22 cellular contexts compared by ENCODE assay signal in genomic region chr7:137439829-137440433, GRCh38.
DNase-seq lines count a peak whose midpoint lies in the region; ATAC-seq and TF ChIP-seq lines count a peak whose summit lies in the region.
"Had no signal": no experiment of that assay in that cellular context is flagged by ENCODE, and none has a peak within 500 bp of the region (broad histone marks: within the 10 kb centered on the region; RNA-seq: fewer than 3 reads in every experiment).

No MANE protein-coding gene starts in this region.

- no peak overlapping the region for H2BK120ac ChIP-seq in IMR-90 (ENCODE audit: low read depth, low read length)

- peak overlapping the region; percentile 69 for H3K23ac ChIP-seq in IMR-90 (ENCODE audit: low read depth, low read length)

- no TSS peak for BruUV-seq in IMR-90 (replicated peaks; lab: Mats Ljungman, UMichigan)

- CTCF ChIA-PET in IMR-90 (lab: Yijun Ruan, JAX) = no interaction called here

- H4K5ac ChIP-seq in IMR-90 (ENCODE audit: low read depth, low read length) = no peak overlapping the region

- no peak overlapping the region for H3K4me3 ChIP-seq in BE2C (ENCODE audit: low read depth, low read length)
- no peak overlapping the region for H3K4me3 ChIP-seq in IMR-90 (ENCODE audit: insufficient read depth, low read depth, low read length)
- H3K4me3 ChIP-seq in endodermal cell (ENCODE audit: low read length) = no peak overlapping the region
- no peak overlapping the region for H3K4me3 ChIP-seq in body of pancreas
- H3K4me3 ChIP-seq: mucosa of descending colon, skin epidermis, thoracic aorta, vagina had no signal

- H3K9ac ChIP-seq in IMR-90 (ENCODE audit: low read depth, low read length) = no peak overlapping the region
- H3K9ac ChIP-seq in endodermal cell (ENCODE audit: extremely low read depth, low read length, poor library complexity, severe bottlenecking) = no peak overlapping the region

- no peak overlapping the region for H3K4me2 ChIP-seq in IMR-90 (ENCODE audit: low read depth, low read length)

- H3K27ac ChIP-seq in IMR-90 (ENCODE audit: insufficient read depth, low read length) (no peak overlapping the region), endodermal cell (ENCODE audit: low read depth, low read length) (peak overlapping the region; percentile 51), body of pancreas (no peak overlapping the region)
- H3K27ac ChIP-seq: skin epidermis, thoracic aorta, vagina had no signal

- H2BK15ac ChIP-seq in IMR-90 (ENCODE audit: low read depth, low read length) = no peak overlapping the region

- H3K36me3 Mint-ChIP-seq in endodermal cell (ENCODE audit: low read depth) = no peaks in the 10 kb centered on the region
- H3K36me3 Mint-ChIP-seq in nephron (ENCODE audit: low read depth) = no peaks in the 10 kb centered on the region
- H3K36me3 Mint-ChIP-seq: stimulated activated memory B cell treated with anti-CD40 and anti-IgM and Interleukin-4, amounts not matched to agents 10 μg/mL and 1 μg/mL and 100 μg/mL, for 72 hours had no signal

- intact Hi-C loops in IMR-90 (cut with micrococcal nuclease) = no loop called here
- intact Hi-C loops in body of pancreas (cut with DNase I) = no loop called here

- TF ChIP-seq POLR2A in IMR-90 (IDR thresholded peaks at IDR 0.05; ENCODE audit: low read depth, low read length) = no peak
- no peak for TF ChIP-seq POLR2A in body of pancreas (IDR thresholded peaks at IDR 0.05)

- H3K27ac Mint-ChIP-seq in endodermal cell (no peak overlapping the region), nephron (peak overlapping the region; percentile 66 to 83 (median 74))
- H3K27ac Mint-ChIP-seq: activated naive CD4-positive, alpha-beta T cell treated with anti-CD3 and anti-CD28 coated beads for 36 hours; HFFc6; stimulated activated memory B cell treated with anti-CD40 and anti-IgM and Interleukin-4, amounts not matched to agents 10 μg/mL and 1 μg/mL and 100 μg/mL, for 72 hours had no signal

- WGBS in IMR-90 (ENCODE audit: extremely low coverage in 2 of 2, insufficient read length in 1 of 2), 2 experiments = 67% methylated on average over 3 of the region's 3 CpGs; no CpG with 5 or more reads in 1 of the 2 experiments
- WGBS in endodermal cell (ENCODE audit: insufficient coverage in 1 of 2, insufficient read length in 1 of 2), 2 experiments = 80 to 81% methylated on average over 3 of the region's 3 CpGs
- WGBS in body of pancreas, 2 donors = 56 to 57% methylated on average over 3 of the region's 3 CpGs

- H2BK5ac ChIP-seq in IMR-90 (ENCODE audit: low read depth, low read length, poor library complexity, severe bottlenecking) = no peak overlapping the region

- TF ChIP-seq CTCF in BE2C (IDR thresholded peaks at IDR 0.05; ENCODE audit: low read depth, low read length) (no peak), IMR-90 (conservative IDR thresholded peaks at IDR 0.05; ENCODE audit: low read depth, low read length) (no peak), endodermal cell (conservative IDR thresholded peaks at IDR 0.05) (no peak), nephron (IDR thresholded peaks at IDR 0.05; ENCODE audit: unreplicated experiment in 3 of 3) (no peak), body of pancreas (IDR thresholded peaks at IDR 0.05) (no peak)

- H3K4me3 Mint-ChIP-seq in endodermal cell (no peak overlapping the region), nephron (no peak overlapping the region)
- H3K4me3 Mint-ChIP-seq: activated naive CD4-positive, alpha-beta T cell treated with anti-CD3 and anti-CD28 coated beads for 36 hours; activated T-cell treated with anti-CD3 and anti-CD28 coated beads, Interleukin-2, amount 50 U/mL, for 4 hours; HFFc6; stimulated activated memory B cell treated with anti-CD40 and anti-IgM and Interleukin-4, amounts not matched to agents 10 μg/mL and 1 μg/mL and 100 μg/mL, for 72 hours had no signal

- dilution Hi-C loops in IMR-90 (cut with HindIII; ENCODE audit: low sequenced_read_pairs, unreplicated experiment) = no loop called here

- H3K27me3 ChIP-seq in BE2C = no peaks in the 10 kb centered on the region
- H3K27me3 ChIP-seq in IMR-90 (ENCODE audit: control insufficient read depth, insufficient read depth, low read length) = no peaks in the 10 kb centered on the region
- H3K27me3 ChIP-seq in endodermal cell (ENCODE audit: control insufficient read depth, insufficient read depth, low read length, poor library complexity, severe bottlenecking) = no peaks in the 10 kb centered on the region
- no peaks in the 10 kb centered on the region for H3K27me3 ChIP-seq in body of pancreas
- H3K27me3 ChIP-seq: vagina had no signal

- H2BK20ac ChIP-seq in IMR-90 (ENCODE audit: low read depth, low read length) = peak overlapping the region; percentile 28; the same call in 1 of the 2 replicates

- no peak overlapping the region for H2AK5ac ChIP-seq in IMR-90 (ENCODE audit: low read depth, low read length)

- ATAC-seq in IMR-90 (ENCODE audit: low read depth) = no peak
- ATAC-seq in body of pancreas = no peak
- ATAC-seq: activated T-cell treated with anti-CD3 and anti-CD28 coated beads, Interleukin-2, amount 50 U/mL, for 4 hours; mucosa of descending colon; stimulated activated memory B cell treated with anti-CD40 and anti-IgM and Interleukin-4, amounts not matched to agents 10 μg/mL and 1 μg/mL and 100 μg/mL, for 72 hours had no signal

- H3K36me3 ChIP-seq in BE2C (no peaks in the 10 kb centered on the region), IMR-90 (ENCODE audit: control insufficient read depth, insufficient read depth, low read length) (peaks cover 2% of the 10 kb centered on the region; the same call in 1 of the 2 replicates), endodermal cell (ENCODE audit: control insufficient read depth, insufficient read depth, low read length) (no peaks in the 10 kb centered on the region), body of pancreas (replicated peaks in 1 of 2; ENCODE audit: insufficient read depth in 1 of 2, low read depth in 2 of 2) (no peaks in the 10 kb centered on the region)
- H3K36me3 ChIP-seq: thoracic aorta, vagina had no signal

- DNase-seq in BE2C = peak; percentile 15
- no peak for DNase-seq in IMR-90
- peak; percentile 52 for DNase-seq in endodermal cell
- no peak for DNase-seq in body of pancreas
- DNase-seq in activated effector memory CD4-positive, alpha-beta T cell treated with Interleukin-2 at 50 U/mL for 16 hours = no peak
- no peak for DNase-seq in NCI-H524 treated with DMSO at 0.1 percent for 48 hours (lab: John Stamatoyannopoulos, UW)
- DNase-seq: activated CD4-positive, alpha-beta T cell treated with anti-CD3 and anti-CD28 coated beads for 1 hour; activated CD8-positive, alpha-beta memory T cell treated with anti-CD3 and anti-CD28 coated beads for 24 hours; activated naive CD4-positive, alpha-beta T cell treated with anti-CD3 and anti-CD28 coated beads for 36 hours; activated T-cell treated with anti-CD3 and anti-CD28 coated beads, Interleukin-2, amount 50 U/mL, for 4 hours; AML-193; HFFc6; KG1; mucosa of descending colon; NCI-H1436 treated with DMSO at 0.1 percent for 48 hours; stimulated activated CD4-positive, alpha-beta T cell treated with anti-CD3 and anti-CD28 coated beads, Interleukin-1b, Interleukin-23, amount 100 ng/mL, for 48 hours; T-helper 1 cell had no signal

- H3K56ac ChIP-seq in IMR-90 (ENCODE audit: extremely low read depth, insufficient read depth, low read length) = no peak overlapping the region

- no peak overlapping the region for H2AFZ ChIP-seq in IMR-90 (replicated peaks; ENCODE audit: low read length, poor library complexity)

- in situ Hi-C loops in IMR-90 (cut with MboI; ENCODE audit: low sequenced_read_pairs) = no loop called here

- peaks cover 3% of the 10 kb centered on the region; the same call in 1 of the 2 replicates for H3K9me1 ChIP-seq in IMR-90 (ENCODE audit: insufficient read depth, low read length)

- H2AK9ac ChIP-seq in IMR-90 (replicated peaks; ENCODE audit: low read depth, low read length, poor library complexity) = no peak overlapping the region

- H3K4me1 ChIP-seq in BE2C (no peaks in the 10 kb centered on the region), IMR-90 (ENCODE audit: control insufficient read depth, insufficient read depth, low read length) (peaks cover 2% of the 10 kb centered on the region), endodermal cell (ENCODE audit: control insufficient read depth, insufficient read depth, low read length) (no peaks in the 10 kb centered on the region), body of pancreas (no peaks in the 10 kb centered on the region)
- H3K4me1 ChIP-seq: vagina had no signal

- no peak overlapping the region; the same call in 1 of the 2 replicates for H3K4ac ChIP-seq in IMR-90 (ENCODE audit: low read depth, low read length)

- POLR2A ChIA-PET in IMR-90 (lab: Charles Lee; ENCODE audit: unreplicated experiment) = no interaction called here

- H3K27me3 Mint-ChIP-seq in endodermal cell (ENCODE audit: insufficient read depth) (no peaks in the 10 kb centered on the region), nephron (ENCODE audit: low read depth) (no peaks in the 10 kb centered on the region)
- H3K27me3 Mint-ChIP-seq: stimulated activated memory B cell treated with anti-CD40 and anti-IgM and Interleukin-4, amounts not matched to agents 10 μg/mL and 1 μg/mL and 100 μg/mL, for 72 hours had no signal

- H3K9me3 Mint-ChIP-seq in endodermal cell = no peaks in the 10 kb centered on the region
- no peaks in the 10 kb centered on the region for H3K9me3 Mint-ChIP-seq in nephron
- H3K9me3 Mint-ChIP-seq: activated naive CD4-positive, alpha-beta T cell treated with anti-CD3 and anti-CD28 coated beads for 36 hours; activated T-cell treated with anti-CD3 and anti-CD28 coated beads, Interleukin-2, amount 50 U/mL, for 4 hours had no signal

- no peaks in the 10 kb centered on the region for H4K20me1 ChIP-seq in IMR-90 (ENCODE audit: insufficient read depth, low read length)

- H3K14ac ChIP-seq in IMR-90 (replicated peaks; ENCODE audit: low read depth, low read length) = no peak overlapping the region

- no peak for TF ChIP-seq RAD21 in IMR-90 (IDR thresholded peaks at IDR 0.05; ENCODE audit: low read length)

- peaks cover 7% of the 10 kb centered on the region for H3K4me1 Mint-ChIP-seq in endodermal cell
- peaks cover 21% of the 10 kb centered on the region for H3K4me1 Mint-ChIP-seq in nephron
- H3K4me1 Mint-ChIP-seq: stimulated activated memory B cell treated with anti-CD40 and anti-IgM and Interleukin-4, amounts not matched to agents 10 μg/mL and 1 μg/mL and 100 μg/mL, for 72 hours had no signal

- peak overlapping the region in 1 of 2 experiments; percentile 32; a peak in 1 of 4 replicates for H4K8ac ChIP-seq in IMR-90 (ENCODE audit: low read depth in 2 of 2, low read length in 2 of 2)

- H3K9me3 ChIP-seq in BE2C (no peaks in the 10 kb centered on the region), IMR-90 (ENCODE audit: control insufficient read depth, insufficient read depth, low read length) (no peaks in the 10 kb centered on the region), endodermal cell (ENCODE audit: control insufficient read depth, low read length) (no peaks in the 10 kb centered on the region), body of pancreas (no peaks in the 10 kb centered on the region)
- H3K9me3 ChIP-seq: mucosa of descending colon, thoracic aorta, vagina had no signal

- no peak overlapping the region for H3K18ac ChIP-seq in IMR-90 (ENCODE audit: low read depth, low read length)

- H3K79me1 ChIP-seq in IMR-90 (ENCODE audit: low read depth in 1 of 2, low read length in 2 of 2) = 0 out of 4 replicates have a peak, but pooled peaks cover 0 to 3% of the 10 kb centered on the region in 2 experiments

- no peak overlapping the region for H4K91ac ChIP-seq in IMR-90 (ENCODE audit: insufficient read depth, low read depth, low read length)

Comparison
In these comparisons a context has a peak if more than half of its experiments do, and no peak if none do; other contexts are left out.
1. DNase-seq: peak in BE2C (single experiment) and endodermal cell (single experiment); none in IMR-90 (single experiment), body of pancreas (0 of 4), activated effector memory CD4-positive, alpha-beta T cell treated with Interleukin-2 at 50 U/mL for 16 hours (single experiment) and NCI-H524 treated with DMSO at 0.1 percent for 48 hours (single experiment).